ENCODE assay signal across 29 cellular contexts in the genomic region with DNA sequence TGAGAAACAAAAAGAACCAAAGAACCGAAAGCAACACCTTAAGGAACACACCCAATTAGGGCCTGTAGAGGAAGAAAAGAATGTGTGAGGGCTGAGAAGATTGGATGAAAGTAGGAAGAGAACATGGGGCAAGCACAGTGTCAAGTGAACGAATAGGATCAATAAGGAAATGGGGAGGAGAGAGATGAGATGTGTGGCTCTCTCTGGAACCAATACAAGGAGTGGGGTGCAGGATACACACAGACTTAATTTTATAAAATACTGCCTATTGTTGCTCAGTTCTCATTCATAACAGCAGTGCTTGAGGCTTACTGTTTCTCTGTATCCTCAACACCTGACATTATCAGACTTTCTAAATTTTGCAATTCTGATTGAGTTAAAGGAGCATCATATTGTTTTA.
"Had no signal": no experiment of that assay in that cellular context is flagged by ENCODE, and none has a peak within 500 bp of the region (broad histone marks: within the 10 kb centered on the region; RNA-seq: fewer than 3 reads in every experiment).

No MANE protein-coding gene starts in this region.

- H3K9me3 ChIP-seq: colonic mucosa, esophagus muscularis mucosa, esophagus squamous epithelium, gastrocnemius medialis, gastroesophageal sphincter, heart left ventricle had no signal

- H3K9me3 Mint-ChIP-seq: dendritic cell treated with granulocyte-macrophage colony-stimulating factor and Interleukin-4, amounts not matched to agents 40 ng/mL and 50 ng/mL, for 4 days; effector memory CD8-positive, alpha-beta T cell had no signal

- H3K27ac Mint-ChIP-seq: dendritic cell treated with granulocyte-macrophage colony-stimulating factor and Interleukin-4, amounts not matched to agents 40 ng/mL and 50 ng/mL, for 4 days; effector memory CD8-positive, alpha-beta T cell; endodermal cell had no signal

- H3K27me3 Mint-ChIP-seq: dendritic cell treated with granulocyte-macrophage colony-stimulating factor and Interleukin-4, amounts not matched to agents 40 ng/mL and 50 ng/mL, for 4 days had no signal

- H3K4me3 ChIP-seq: colonic mucosa, coronary artery, dorsolateral prefrontal cortex, esophagus muscularis mucosa, esophagus squamous epithelium, gastrocnemius medialis, gastroesophageal sphincter, heart left ventricle, heart right ventricle had no signal

- FAIRE-seq: colon, endometrium, endothelial cell of umbilical vein, frontal cortex had no signal

- H3K27me3 ChIP-seq: colonic mucosa, dorsolateral prefrontal cortex, esophagus muscularis mucosa, esophagus squamous epithelium, foreskin keratinocyte, gastrocnemius medialis, gastroesophageal sphincter, heart left ventricle, heart right ventricle had no signal

- H3K27ac ChIP-seq: colonic mucosa, coronary artery, dorsolateral prefrontal cortex, epithelial cell of prostate, esophagus muscularis mucosa, esophagus squamous epithelium, foreskin keratinocyte, gastrocnemius medialis, gastroesophageal sphincter had no signal

- H3K4me3 Mint-ChIP-seq: dendritic cell treated with granulocyte-macrophage colony-stimulating factor and Interleukin-4, amounts not matched to agents 40 ng/mL and 50 ng/mL, for 4 days; effector memory CD8-positive, alpha-beta T cell; endodermal cell had no signal

- ATAC-seq: effector memory CD8-positive, alpha-beta T cell; esophagus mucosa; foreskin keratinocyte; gastrocnemius medialis; gastroesophageal sphincter; heart left ventricle; heart right ventricle had no signal

- H3K4me1 ChIP-seq: esophagus muscularis mucosa, foreskin keratinocyte, gastrocnemius medialis, gastroesophageal sphincter had no signal

- DNase-seq: colonic mucosa; cortex of kidney; dermis blood vessel endothelial cell; dorsolateral prefrontal cortex; effector CD4-positive, alpha-beta T cell; effector CD8-positive, alpha-beta T cell; effector memory CD4-positive, alpha-beta T cell; effector memory CD8-positive, alpha-beta T cell; endodermal cell; erythroblast; esophagus squamous epithelium; foreskin fibroblast; foreskin keratinocyte; foreskin melanocyte; gastrocnemius medialis; glutamatergic neuron; head of caudate nucleus; heart left ventricle; heart right ventricle had no signal

- H3K36me3 ChIP-seq: colonic mucosa, esophagus muscularis mucosa, esophagus squamous epithelium, gastrocnemius medialis, gastroesophageal sphincter, heart left ventricle, heart right ventricle had no signal
